1 cellular context compared by ENCODE assay signal in genomic region chr4:68348577-68348976, GRCh38.
TF ChIP-seq lines count a peak whose summit lies in the region.

No MANE protein-coding gene starts in this region.

TF ChIP-seq in SK-N-SH, 30 proteins besides CTCF, POLR2A, EP300 and RAD21 (continued from another document):
- TF ChIP-seq ZBTB33 (IDR thresholded peaks at IDR 0.05; ENCODE audit: borderline replicate concordance, low read depth) (no peak), SIN3A (IDR thresholded peaks at IDR 0.05; ENCODE audit: borderline replicate concordance, low read depth, low read length) (no peak), NRF1 (IDR thresholded peaks at IDR 0.05; ENCODE audit: low read depth, low read length) (no peak), GABPA (IDR thresholded peaks at IDR 0.05; ENCODE audit: low read depth) (no peak), IRF3 (IDR thresholded peaks at IDR 0.05; ENCODE audit: low read depth, low read length) (no peak), FOXM1 (IDR thresholded peaks at IDR 0.05; ENCODE audit: low read depth) (no peak)
